Comparison of ENCODE assay signal across 12 cellular contexts in genomic region chr22:50403701-50404101, GRCh38.
DNase-seq lines count a peak whose midpoint lies in the region; ATAC-seq, FAIRE-seq and TF ChIP-seq lines count a peak whose summit lies in the region.
"Had no signal": no experiment of that assay in that cellular context is flagged by ENCODE, and none has a peak within 500 bp of the region (broad histone marks: within the 10 kb centered on the region; RNA-seq: fewer than 3 reads in every experiment).

No MANE protein-coding gene starts in this region.

- TF ChIP-seq POLR2A in endothelial cell of umbilical vein (IDR thresholded peaks at IDR 0.05; ENCODE audit: low read depth, low read length) = no peak

- H4K20me1 ChIP-seq in BLaER1 = peaks cover 67% of the 10 kb centered on the region
- no peaks in the 10 kb centered on the region for H4K20me1 ChIP-seq in endothelial cell of umbilical vein (replicated peaks; ENCODE audit: control insufficient read depth, extremely low read depth, insufficient read depth, low read length)

- FAIRE-seq in endothelial cell of umbilical vein (lab: Jason Lieb, UNC) = peak; percentile 85

- H3K27ac ChIP-seq in BLaER1 = peak overlapping the region; percentile 79
- H3K27ac ChIP-seq in endothelial cell of umbilical vein (ENCODE audit: insufficient read depth, low read depth, low read length) = no peak overlapping the region
- H3K27ac ChIP-seq: neural progenitor cell had no signal

- H3K36me3 ChIP-seq in BLaER1 = peaks cover 67% of the 10 kb centered on the region
- H3K36me3 ChIP-seq in endothelial cell of umbilical vein (ENCODE audit: control insufficient read depth in 2 of 2, extremely low read depth in 1 of 2, insufficient read depth in 2 of 2, low read length in 2 of 2) = peaks cover 4 to 11% of the 10 kb centered on the region in 2 experiments
- H3K36me3 ChIP-seq: neural progenitor cell had no signal

- POLR2A ChIA-PET in endothelial cell of umbilical vein (lab: Charles Lee) = no interaction called here

- intact Hi-C loops in endothelial cell of umbilical vein (cut with micrococcal nuclease) = loop anchor here (5.0 kb wide), 1 partner anchor 94 kb away; no protein-coding TSS in a partner anchor

- H3K27me3 ChIP-seq in BLaER1 = no peaks in the 10 kb centered on the region
- no peaks in the 10 kb centered on the region for H3K27me3 ChIP-seq in endothelial cell of umbilical vein (ENCODE audit: control insufficient read depth in 2 of 2, insufficient read depth in 2 of 2, low read length in 2 of 2)
- H3K27me3 ChIP-seq: neural progenitor cell had no signal

- H3K79me2 ChIP-seq in endothelial cell of umbilical vein (ENCODE audit: control insufficient read depth, insufficient read depth, low read length) = peaks cover 6% of the 10 kb centered on the region

- dilution Hi-C loops in endothelial cell of umbilical vein (cut with MboI; ENCODE audit: extremely low pct_ligation_motif_present, low sequenced_read_pairs) = no loop called here

- no TSS peak for BruUV-seq in endothelial cell of umbilical vein (replicated peaks; lab: Mats Ljungman, UMichigan)

- no peak for TF ChIP-seq CTCF in endothelial cell of umbilical vein (IDR thresholded peaks at IDR 0.05; ENCODE audit: extremely low read depth in 1 of 2, insufficient read depth in 1 of 2, low read depth in 1 of 2, low read length in 2 of 2)

- peak overlapping the region; percentile 76 for H3K9ac ChIP-seq in BLaER1
- H3K9ac ChIP-seq in endothelial cell of umbilical vein (replicated peaks; ENCODE audit: extremely low read depth, insufficient read depth, low read length) = no peak overlapping the region
- H3K9ac ChIP-seq: neural progenitor cell had no signal

- H3K4me1 ChIP-seq in BLaER1 = peaks cover 55% of the 10 kb centered on the region
- H3K4me1 ChIP-seq in endothelial cell of umbilical vein (ENCODE audit: control insufficient read depth, extremely low read depth, insufficient read depth, low read length) = peaks cover 21% of the 10 kb centered on the region

- H3K4me3 ChIP-seq in BLaER1 = no peak overlapping the region; the same call in 1 of the 2 replicates
- H3K4me3 ChIP-seq in endothelial cell of umbilical vein (replicated peaks in 1 of 3; ENCODE audit: insufficient read depth in 1 of 3, low read depth in 1 of 3, low read length in 3 of 3) = no peak overlapping the region
- H3K4me3 ChIP-seq: neural progenitor cell had no signal

- ATAC-seq in GM21529 (IDR thresholded peaks at IDR 0.05; ENCODE audit: unreplicated experiment) = no peak

- no peaks in the 10 kb centered on the region for H3K9me1 ChIP-seq in endothelial cell of umbilical vein (replicated peaks; ENCODE audit: control insufficient read depth, extremely low read depth, insufficient read depth, low read length)

- H3K9me3 ChIP-seq in BLaER1 (no peaks in the 10 kb centered on the region), endothelial cell of umbilical vein (replicated peaks; ENCODE audit: control insufficient read depth, insufficient read depth, low read length) (no peaks in the 10 kb centered on the region)

- peak; percentile 63 for DNase-seq in NCI-H1105 (lab: John Stamatoyannopoulos, UW)
- DNase-seq in endothelial cell of umbilical vein (ENCODE audit: low read depth, low spot score) = peak; percentile 87
- DNase-seq in nucleus accumbens (lab: John Stamatoyannopoulos, UW) = peak in 32 of 56 donors; percentile 6 to 63 (median 23)
- no peak for DNase-seq in cerebellar cortex (ENCODE audit: low spot score)
- no peak for DNase-seq in NCI-H2227 (lab: John Stamatoyannopoulos, UW; ENCODE audit: unreplicated experiment)
- no peak for DNase-seq in NOMO-1 treated with DMSO at 0.1 percent for 48 hours (lab: John Stamatoyannopoulos, UW; ENCODE audit: unreplicated experiment)
- DNase-seq: activated naive CD4-positive, alpha-beta T cell; NCI-H1930; stimulated activated CD8-positive, alpha-beta memory T cell treated with anti-CD3 and anti-CD28 coated beads, Interleukin-4, amount 100 ng/mL, for 48 hours had no signal

- CTCF ChIA-PET in endothelial cell of umbilical vein (lab: Charles Lee) = interaction anchor here (1.0 to 1.5 kb wide), 2 partner anchors 10 to 27 kb away, joined by 3 read pairs; no protein-coding TSS in a partner anchor

- H3K4me2 ChIP-seq in BLaER1 (peak overlapping the region; percentile 86), endothelial cell of umbilical vein (ENCODE audit: insufficient read depth, low read length) (no peak overlapping the region)
- H3K4me2 ChIP-seq: neural progenitor cell had no signal

- H2AFZ ChIP-seq in endothelial cell of umbilical vein (ENCODE audit: low read depth, low read length) = no peak overlapping the region
- H2AFZ ChIP-seq: neural progenitor cell had no signal

TF ChIP-seq in endothelial cell of umbilical vein, 7 proteins besides CTCF, POLR2A, EP300 and RAD21:
- peak; percentile 54 for TF ChIP-seq POLR2AphosphoS5 (IDR thresholded peaks at IDR 0.05; ENCODE audit: insufficient read depth, low read depth, low read length)
- no peak for TF ChIP-seq MAX (IDR thresholded peaks at IDR 0.05; ENCODE audit: insufficient read depth, insufficient read length)

Comparison
In these comparisons a context has a peak if more than half of its experiments do, and no peak if none do; other contexts are left out.
1. DNase-seq: peak in NCI-H1105 (single experiment), endothelial cell of umbilical vein (single experiment) and nucleus accumbens (32 of 56); none in cerebellar cortex (single experiment), NCI-H2227 (single experiment) and NOMO-1 treated with DMSO at 0.1 percent for 48 hours (single experiment).